Comparison of ENCODE assay signal across 23 cellular contexts in genomic region chr14:69720912-69721311, GRCh38. TPM values are rescaled to one million over a fixed set of nuclear protein-coding genes. Genes with fewer than 3 reads are reported as not detected.
DNase-seq lines count a peak whose midpoint lies in the region; ATAC-seq and TF ChIP-seq lines count a peak whose summit lies in the region.
"Had no signal": no experiment of that assay in that cellular context is flagged by ENCODE, and none has a peak within 500 bp of the region (broad histone marks: within the 10 kb centered on the region; RNA-seq: fewer than 3 reads in every experiment).

No MANE protein-coding gene starts in this region.

- H2AFZ ChIP-seq in IMR-90 (replicated peaks; ENCODE audit: low read length, poor library complexity): no peak overlapping the region

- no TSS peak for BruUV-seq in IMR-90 (replicated peaks; lab: Mats Ljungman, UMichigan)

- no peaks in the 10 kb centered on the region for H3K36me3 ChIP-seq in IMR-90 (ENCODE audit: control insufficient read depth, insufficient read depth, low read length)
- no peaks in the 10 kb centered on the region for H3K36me3 ChIP-seq in CD4-positive, alpha-beta memory T cell (ENCODE audit: insufficient read depth, low read length)

- H3K56ac ChIP-seq in IMR-90 (ENCODE audit: extremely low read depth, insufficient read depth, low read length): no peak overlapping the region

- no peaks in the 10 kb centered on the region for H3K36me3 Mint-ChIP-seq in CD4-positive, alpha-beta memory T cell
- peaks cover 6% of the 10 kb centered on the region for H3K36me3 Mint-ChIP-seq in activated CD8-positive, alpha-beta T cell treated with anti-CD3 and anti-CD28 coated beads for 36 hours (ENCODE audit: low read depth)
- H3K36me3 Mint-ChIP-seq: CD8-positive, alpha-beta memory T cell had no signal

- TF ChIP-seq CTCF in IMR-90 (conservative IDR thresholded peaks at IDR 0.05; ENCODE audit: low read depth, low read length) (no peak), epithelial cell of proximal tubule (conservative IDR thresholded peaks at IDR 0.05; ENCODE audit: low read depth, low read length) (peak; percentile 31)
- no peak for TF ChIP-seq CTCF in activated CD8-positive, alpha-beta T cell treated with anti-CD3 and anti-CD28 coated beads for 36 hours (IDR thresholded peaks at IDR 0.05)

- H4K5ac ChIP-seq in IMR-90 (ENCODE audit: low read depth, low read length): no peak overlapping the region

- no peak overlapping the region for H3K27ac ChIP-seq in IMR-90 (ENCODE audit: insufficient read depth, low read length)
- no peak overlapping the region for H3K27ac ChIP-seq in CD4-positive, alpha-beta memory T cell (ENCODE audit: low read depth, low read length)

- no peak overlapping the region for H3K9ac ChIP-seq in IMR-90 (ENCODE audit: low read depth, low read length)

- H3K4me3 ChIP-seq in IMR-90 (ENCODE audit: insufficient read depth, low read depth, low read length): no peak overlapping the region
- no peak overlapping the region for H3K4me3 ChIP-seq in epithelial cell of proximal tubule (ENCODE audit: low read depth, low read length)
- no peak overlapping the region for H3K4me3 ChIP-seq in CD4-positive, alpha-beta memory T cell (ENCODE audit: low read length in 2 of 2)

- no peak overlapping the region for H2AK9ac ChIP-seq in IMR-90 (replicated peaks; ENCODE audit: low read depth, low read length, poor library complexity)

- peak overlapping the region; percentile 77; the same call in 1 of the 3 replicates for H2BK15ac ChIP-seq in IMR-90 (ENCODE audit: low read depth, low read length)

- H4K91ac ChIP-seq in IMR-90 (ENCODE audit: insufficient read depth, low read depth, low read length): no peak overlapping the region

- CTCF ChIA-PET in IMR-90 (lab: Yijun Ruan, JAX): interaction anchor here (1.9 kb wide), 1 partner anchor 136 kb away, joined by 8 read pairs; no protein-coding TSS in a partner anchor
- CTCF ChIA-PET in CD4-positive, alpha-beta memory T cell (lab: Charles Lee; ENCODE audit: partially characterized antibody): interaction anchor here (0.6 to 1.8 kb wide), 4 partner anchors 13 to 146 kb away, joined by 3 to 6 read pairs (median 4); partner anchors contain the start of gene CCDC177
- CTCF ChIA-PET in activated CD8-positive, alpha-beta T cell treated with anti-CD3 and anti-CD28 coated beads for 36 hours (lab: Charles Lee): interaction anchor here (0.8 to 1.4 kb wide), 5 partner anchors 10 to 307 kb away, joined by 3 to 4 read pairs (median 3); partner anchors contain the start of gene CCDC177

- dilution Hi-C loops in IMR-90 (cut with HindIII; ENCODE audit: low sequenced_read_pairs, unreplicated experiment): no loop called here

- H3K27me3 Mint-ChIP-seq in CD4-positive, alpha-beta memory T cell: no peaks in the 10 kb centered on the region
- peaks cover 3% of the 10 kb centered on the region for H3K27me3 Mint-ChIP-seq in activated CD8-positive, alpha-beta T cell treated with anti-CD3 and anti-CD28 coated beads for 36 hours
- H3K27me3 Mint-ChIP-seq: CD8-positive, alpha-beta memory T cell had no signal

- H4K20me1 ChIP-seq in IMR-90 (ENCODE audit: insufficient read depth, low read length): 0 out of 2 replicates have a peak, but pooled peaks cover 6% of the 10 kb centered on the region

- H2BK5ac ChIP-seq in IMR-90 (ENCODE audit: low read depth, low read length, poor library complexity, severe bottlenecking): no peak overlapping the region

- H4K8ac ChIP-seq in IMR-90 (ENCODE audit: low read depth in 2 of 2, low read length in 2 of 2): no peak overlapping the region

- 100% methylated on average over 1 of the region's 4 CpGs; no CpG with 5 or more reads in 1 of the 2 experiments for WGBS in IMR-90 (ENCODE audit: extremely low coverage in 2 of 2, insufficient read length in 1 of 2), 2 experiments

- H2BK20ac ChIP-seq in IMR-90 (ENCODE audit: low read depth, low read length): 0 out of 2 replicates have a peak overlapping the region, but pooled peaks have one; percentile 11

- H3K4me1 ChIP-seq in IMR-90 (ENCODE audit: control insufficient read depth, insufficient read depth, low read length): peaks cover 19% of the 10 kb centered on the region
- peaks cover 12% of the 10 kb centered on the region for H3K4me1 ChIP-seq in CD4-positive, alpha-beta memory T cell (ENCODE audit: insufficient read depth, low read length)

- intact Hi-C loops in IMR-90 (cut with micrococcal nuclease): no loop called here
- intact Hi-C loops in CD4-positive, alpha-beta memory T cell (cut with micrococcal nuclease): no loop called here
- intact Hi-C loops in activated CD8-positive, alpha-beta T cell treated with anti-CD3 and anti-CD28 coated beads for 36 hours (cut with micrococcal nuclease): no loop called here

- no peak overlapping the region for H3K4me2 ChIP-seq in IMR-90 (ENCODE audit: low read depth, low read length)

- ATAC-seq in IMR-90 (ENCODE audit: low read depth): no peak
- ATAC-seq in activated CD8-positive, alpha-beta T cell treated with anti-CD3 and anti-CD28 coated beads for 36 hours: no peak
- ATAC-seq: Panc1 had no signal

- no peak overlapping the region for H2BK120ac ChIP-seq in IMR-90 (ENCODE audit: low read depth, low read length)

- 0 out of 2 replicates have a peak overlapping the region, but pooled peaks have one; percentile 25 for H3K4ac ChIP-seq in IMR-90 (ENCODE audit: low read depth, low read length)

- no peaks in the 10 kb centered on the region for H3K9me3 Mint-ChIP-seq in CD4-positive, alpha-beta memory T cell
- no peaks in the 10 kb centered on the region for H3K9me3 Mint-ChIP-seq in activated CD8-positive, alpha-beta T cell treated with anti-CD3 and anti-CD28 coated beads for 36 hours
- H3K9me3 Mint-ChIP-seq: CD8-positive, alpha-beta memory T cell; H9; HFFc6 had no signal

- peaks cover 11 to 22% (median 14%) of the 10 kb centered on the region in 4 donors for H3K4me1 Mint-ChIP-seq in CD4-positive, alpha-beta memory T cell
- H3K4me1 Mint-ChIP-seq in activated CD8-positive, alpha-beta T cell treated with anti-CD3 and anti-CD28 coated beads for 36 hours (ENCODE audit: low read depth): peaks cover 18% of the 10 kb centered on the region

- H3K79me1 ChIP-seq in IMR-90 (ENCODE audit: low read depth in 1 of 2, low read length in 2 of 2): peaks cover 0 to 4% of the 10 kb centered on the region in 2 experiments; a peak in 1 of 4 replicates

- no peak overlapping the region for H2AK5ac ChIP-seq in IMR-90 (ENCODE audit: low read depth, low read length)

- no peak overlapping the region for H3K4me3 Mint-ChIP-seq in CD4-positive, alpha-beta memory T cell
- H3K4me3 Mint-ChIP-seq in activated CD8-positive, alpha-beta T cell treated with anti-CD3 and anti-CD28 coated beads for 36 hours: no peak overlapping the region
- H3K4me3 Mint-ChIP-seq: CD8-positive, alpha-beta memory T cell; H9; HFFc6 had no signal

- H3K9me3 ChIP-seq in IMR-90 (ENCODE audit: control insufficient read depth, insufficient read depth, low read length): no peaks in the 10 kb centered on the region
- H3K9me3 ChIP-seq in CD4-positive, alpha-beta memory T cell (ENCODE audit: control insufficient read depth in 1 of 2, low read length in 2 of 2): no peaks in the 10 kb centered on the region

- POLR2A ChIA-PET in IMR-90 (lab: Charles Lee; ENCODE audit: unreplicated experiment): no interaction called here
- POLR2A ChIA-PET in CD4-positive, alpha-beta memory T cell (lab: Charles Lee; ENCODE audit: partially characterized antibody): no interaction called here
- POLR2A ChIA-PET in activated CD8-positive, alpha-beta T cell treated with anti-CD3 and anti-CD28 coated beads for 36 hours (lab: Charles Lee): interaction anchor here (0.6 to 0.7 kb wide), 2 partner anchors 66 to 452 kb away, joined by 3 read pairs; no protein-coding TSS in a partner anchor

- H3K18ac ChIP-seq in IMR-90 (ENCODE audit: low read depth, low read length): no peak overlapping the region

- TF ChIP-seq RAD21 in IMR-90 (IDR thresholded peaks at IDR 0.05; ENCODE audit: low read length): no peak

- H3K14ac ChIP-seq in IMR-90 (replicated peaks; ENCODE audit: low read depth, low read length): no peak overlapping the region

- no peak for TF ChIP-seq POLR2A in IMR-90 (IDR thresholded peaks at IDR 0.05; ENCODE audit: low read depth, low read length)

- H3K9me1 ChIP-seq in IMR-90 (ENCODE audit: insufficient read depth, low read length): peaks cover 24% of the 10 kb centered on the region

- H3K27me3 ChIP-seq in IMR-90 (ENCODE audit: control insufficient read depth, insufficient read depth, low read length): no peaks in the 10 kb centered on the region
- H3K27me3 ChIP-seq in CD4-positive, alpha-beta memory T cell (ENCODE audit: insufficient read depth, low read length): no peaks in the 10 kb centered on the region

- peak overlapping the region in 1 of 7 donors; percentile 66 for H3K27ac Mint-ChIP-seq in CD4-positive, alpha-beta memory T cell
- no peak overlapping the region for H3K27ac Mint-ChIP-seq in activated CD8-positive, alpha-beta T cell treated with anti-CD3 and anti-CD28 coated beads for 36 hours
- H3K27ac Mint-ChIP-seq: H9, HFFc6 had no signal

- H3K23ac ChIP-seq in IMR-90 (ENCODE audit: low read depth, low read length): no peak overlapping the region

- in situ Hi-C loops in IMR-90 (cut with MboI; ENCODE audit: low sequenced_read_pairs): no loop called here

- DNase-seq in activated CD8-positive, alpha-beta memory T cell treated with anti-CD3 and anti-CD28 coated beads, Interleukin-2, amount 50 U/mL, for 48 hours: peak; percentile 37
- no peak for DNase-seq in activated CD8-positive, alpha-beta memory T cell treated with anti-CD3 and anti-CD28 coated beads, Interleukin-2, amount 50 U/mL, for 4 hours
- DNase-seq in IMR-90: no peak
- DNase-seq in epithelial cell of proximal tubule (ENCODE audit: low read depth): no peak
- peak; percentile 48 for DNase-seq in renal cortical epithelial cell (ENCODE audit: low read depth)
- DNase-seq in iPS-NIHi11 (ENCODE audit: low spot score): no peak
- DNase-seq in CD4-positive, alpha-beta memory T cell: no peak
- DNase-seq in activated CD8-positive, alpha-beta T cell treated with anti-CD3 and anti-CD28 coated beads for 36 hours: no peak
- DNase-seq: 8988T; Calu3; CD8-positive, alpha-beta memory T cell; DMS153; H9; HFFc6; KBM-7; MM.1S; NCI-H1092; NCI-H1436; NCI-H187 treated with DMSO at 0.1 percent for 48 hours; NCI-H510A; NK-92 treated with Interleukin-12 subunit alpha and Interleukin-12 subunit beta, amount 100 ng/mL, for 24 hours; SIG-M5 had no signal

TF ChIP-seq in IMR-90, 13 proteins besides CTCF, POLR2A, EP300 and RAD21 (continues in another document):
- TF ChIP-seq CEBPB (IDR thresholded peaks at IDR 0.05; ENCODE audit: low read depth, low read length): no peak
- TF ChIP-seq MAFK (IDR thresholded peaks at IDR 0.05; ENCODE audit: low read depth, low read length): no peak
- TF ChIP-seq RFX5 (IDR thresholded peaks at IDR 0.05; ENCODE audit: low read depth, low read length): no peak

RNA-seq across cellular contexts. Expression of gene SRSF5, which starts 46.0 kb away (rescaled TPM):
- total RNA-seq in IMR-90 (2012; rRNA removed) (29.4 and 96.9 TPM in 2 replicates), epithelial cell of proximal tubule (95.4 and 151 TPM in 2 replicates), renal cortical epithelial cell (124 and 291 TPM in 2 replicates)
- 219 and 229 TPM in 2 replicates for polyA plus RNA-seq in IMR-90 (2012; rRNA removed)
- polyA plus RNA-seq in IMR-90 (2012; cell fraction: cytosol; rRNA removed): 81.4 and 102 TPM in 2 replicates
- 215 and 1,047 TPM in 2 replicates for polyA plus RNA-seq in IMR-90 (2012; cell fraction: nucleus; rRNA removed; ENCODE audit: low replicate concordance)
- 100 to 1,000 TPM; 946 to 964 TPM for total RNA-seq in CD4-positive, alpha-beta memory T cell
- 1,000 to 10,000 TPM in 1 of 2 donors, 100 to 1,000 TPM in 1; 920 to 1,159 TPM for polyA plus RNA-seq in CD4-positive, alpha-beta memory T cell
- 100 to 1,000 TPM; 255 to 267 TPM for total RNA-seq in activated CD8-positive, alpha-beta T cell treated with anti-CD3 and anti-CD28 coated beads for 36 hours

Comparison
In these comparisons a context has a peak if more than half of its experiments do, and no peak if none do; other contexts are left out.
1. DNase-seq: peak in activated CD8-positive, alpha-beta memory T cell treated with anti-CD3 and anti-CD28 coated beads, Interleukin-2, amount 50 U/mL, for 48 hours (single experiment) and renal cortical epithelial cell (single experiment); none in activated CD8-positive, alpha-beta memory T cell treated with anti-CD3 and anti-CD28 coated beads, Interleukin-2, amount 50 U/mL, for 4 hours (single experiment), IMR-90 (single experiment), epithelial cell of proximal tubule (single experiment), iPS-NIHi11 (single experiment), CD4-positive, alpha-beta memory T cell (0 of 5) and activated CD8-positive, alpha-beta T cell treated with anti-CD3 and anti-CD28 coated beads for 36 hours (single experiment).